8 cellular contexts compared by ENCODE assay signal in genomic region chr9:109440797-109441287, GRCh38. TPM values are rescaled to one million over a fixed set of nuclear protein-coding genes. Genes with fewer than 3 reads are reported as not detected.
DNase-seq lines count a peak whose midpoint lies in the region; ATAC-seq and TF ChIP-seq lines count a peak whose summit lies in the region.

No MANE protein-coding gene starts in this region.

- TF ChIP-seq RAD21 in SK-N-SH (IDR thresholded peaks at IDR 0.05; ENCODE audit: low read length), result peak; percentile 85

- DNase-seq in NCI-H1092 (lab: John Stamatoyannopoulos, UW), result peak; percentile 54
- DNase-seq in SK-N-SH, result peak; percentile 74
- peak; percentile 72 to 87 (median 76) for DNase-seq in body of pancreas
- peak; percentile 85 for DNase-seq in iPS-NIHi7 (ENCODE audit: extremely low spot score)
- DNase-seq in stimulated activated CD4-positive, alpha-beta T cell treated with anti-CD3 and anti-CD28 coated beads, Interleukin-1b, Interleukin-23, amount 100 ng/mL, for 48 hours, result peak; percentile 59

- H3K27ac ChIP-seq in ACC112 (ENCODE audit: low read depth, low read length), result peak overlapping the region; percentile 6; the same call in 1 of the 2 replicates
- H3K27ac ChIP-seq in SK-N-SH (ENCODE audit: low read depth in 2 of 2, low read length in 1 of 2), result peak overlapping the region in 1 of 2 experiments; percentile 67; a peak in 2 of 4 replicates
- H3K27ac ChIP-seq in body of pancreas, result peak overlapping the region; percentile 67 to 89 (median 88)

- POLR2A ChIA-PET in SK-N-SH (lab: Yijun Ruan, JAX), result interaction anchor here (1.7 kb wide), 1 partner anchor 29 kb away, joined by 8 read pairs; no protein-coding TSS in a partner anchor

- peak in 1 of 3 donors; percentile 24 for TF ChIP-seq POLR2A in body of pancreas (IDR thresholded peaks at IDR 0.05)

- TF ChIP-seq EP300 in SK-N-SH (IDR thresholded peaks at IDR 0.05; ENCODE audit: borderline replicate concordance in 1 of 2, low read depth in 1 of 2, low read length in 1 of 2), result no peak

- H3K9ac ChIP-seq in SK-N-SH, result no peak overlapping the region

- peak; percentile 92 for ATAC-seq in GM18499 (IDR thresholded peaks at IDR 0.05; ENCODE audit: insufficient read depth, unreplicated experiment)
- ATAC-seq in HG02852 (IDR thresholded peaks at IDR 0.05; ENCODE audit: unreplicated experiment), result peak; percentile 95
- ATAC-seq in body of pancreas, result peak; percentile 97

- peaks cover 3% of the 10 kb centered on the region; the same call in 1 of the 2 replicates for H3K36me3 ChIP-seq in ACC112 (ENCODE audit: insufficient read depth, low read length)
- peaks cover 0 to 13% of the 10 kb centered on the region in 2 experiments for H3K36me3 ChIP-seq in SK-N-SH (replicated peaks in 1 of 2; ENCODE audit: control insufficient read depth in 1 of 2, insufficient read depth in 2 of 2, low read length in 1 of 2)
- peaks cover 0 to 3% of the 10 kb centered on the region in 2 donors for H3K36me3 ChIP-seq in body of pancreas (replicated peaks in 1 of 2; ENCODE audit: insufficient read depth in 1 of 2, low read depth in 2 of 2)

- H3K79me2 ChIP-seq in ACC112 (ENCODE audit: control insufficient read depth, insufficient read depth, low read length, unreplicated experiment) (no peaks in the 10 kb centered on the region), SK-N-SH (ENCODE audit: insufficient read depth) (no peaks in the 10 kb centered on the region)

- intact Hi-C loops in body of pancreas (cut with DNase I), result no loop called here

- H3K4me3 ChIP-seq in ACC112 (ENCODE audit: low read depth, low read length) (no peak overlapping the region), SK-N-SH (ENCODE audit: low read depth in 2 of 2, low read length in 1 of 2) (no peak overlapping the region; a peak in 1 of 4 replicates), body of pancreas (no peak overlapping the region)

- H4K20me1 ChIP-seq in SK-N-SH (ENCODE audit: insufficient read depth), result no peaks in the 10 kb centered on the region

- no peaks in the 10 kb centered on the region for H3K9me2 ChIP-seq in SK-N-SH

- H3K4me2 ChIP-seq in SK-N-SH, result no peak overlapping the region

- TF ChIP-seq CTCF in SK-N-SH (IDR thresholded peaks at IDR 0.05) (peak; percentile 90), body of pancreas (IDR thresholded peaks at IDR 0.05) (peak; percentile 73 to 95 (median 93))

- H3K27me3 ChIP-seq in ACC112 (ENCODE audit: insufficient read depth, low read length), result no peaks in the 10 kb centered on the region
- no peaks in the 10 kb centered on the region for H3K27me3 ChIP-seq in SK-N-SH (ENCODE audit: insufficient read depth)
- no peaks in the 10 kb centered on the region for H3K27me3 ChIP-seq in body of pancreas

- H3K9me3 ChIP-seq in SK-N-SH (no peaks in the 10 kb centered on the region), body of pancreas (no peaks in the 10 kb centered on the region)

- CTCF ChIA-PET in SK-N-SH (lab: Yijun Ruan, JAX), result interaction anchor here (0.6 to 6.5 kb wide), 39 partner anchors 9 to 994 kb away, joined by 3 to 177 read pairs (median 5); partner anchors contain the start of gene PTPN3

- no peak overlapping the region for H2AFZ ChIP-seq in ACC112 (ENCODE audit: low read length, unreplicated experiment)
- H2AFZ ChIP-seq in SK-N-SH (ENCODE audit: low read depth), result no peak overlapping the region

- H3F3A ChIP-seq in SK-N-SH (replicated peaks; ENCODE audit: insufficient read depth), result peaks cover 5% of the 10 kb centered on the region

- 3% methylated on average over 4 of the region's 4 CpGs for WGBS in SK-N-SH (ENCODE audit: low lambda C conversion rate)
- 1 to 4% methylated on average over 4 of the region's 4 CpGs for WGBS in body of pancreas, 2 donors

- H3K4me1 ChIP-seq in ACC112 (ENCODE audit: control insufficient read depth, insufficient read depth, low read length, unreplicated experiment), result peaks cover 4% of the 10 kb centered on the region
- peaks cover 0 to 2% of the 10 kb centered on the region in 2 experiments; a peak in 1 of 4 replicates for H3K4me1 ChIP-seq in SK-N-SH (ENCODE audit: control insufficient read depth in 1 of 2, insufficient read depth in 2 of 2, low read depth in 1 of 2, low read length in 1 of 2)
- H3K4me1 ChIP-seq in body of pancreas, result peaks cover 25% of the 10 kb centered on the region

TF ChIP-seq in SK-N-SH, 30 proteins besides CTCF, POLR2A, EP300 and RAD21:
- peak; percentile 22 for TF ChIP-seq CHD2 (IDR thresholded peaks at IDR 0.05; ENCODE audit: low read length, partially characterized antibody)
- peak; percentile 91 for TF ChIP-seq SMC3 (IDR thresholded peaks at IDR 0.05; ENCODE audit: low read depth, low read length)
- TF ChIP-seq FOSL2 (IDR thresholded peaks at IDR 0.05; ENCODE audit: borderline replicate concordance, low read depth), result peak; percentile 3; the same call in 1 of the 2 replicates
- TF ChIP-seq PBX3 (IDR thresholded peaks at IDR 0.05), result no peak
- TF ChIP-seq JUND (IDR thresholded peaks at IDR 0.05), result 0 out of 2 replicates have a peak, but pooled peaks have one; percentile 1
TF ChIP-seq in SK-N-SH: peak in this region for 4.

RNA-seq across cellular contexts. Expression of gene PTPN3, which starts 57.3 kb away (rescaled TPM):
- polyA plus RNA-seq in SK-N-SH (2012; rRNA removed), result 7.5 and 7.8 TPM in 2 replicates
- 5.5 and 5.6 TPM in 2 replicates for polyA plus RNA-seq in SK-N-SH (2012; cell fraction: cytosol; rRNA removed)
- 16.7 and 19.9 TPM in 2 replicates for polyA plus RNA-seq in SK-N-SH (2012; cell fraction: nucleus; rRNA removed)
- 10 to 100 TPM; 13.2 to 19.5 TPM for total RNA-seq in body of pancreas
